Comparison of ENCODE assay signal across 17 cellular contexts in the genomic region with DNA sequence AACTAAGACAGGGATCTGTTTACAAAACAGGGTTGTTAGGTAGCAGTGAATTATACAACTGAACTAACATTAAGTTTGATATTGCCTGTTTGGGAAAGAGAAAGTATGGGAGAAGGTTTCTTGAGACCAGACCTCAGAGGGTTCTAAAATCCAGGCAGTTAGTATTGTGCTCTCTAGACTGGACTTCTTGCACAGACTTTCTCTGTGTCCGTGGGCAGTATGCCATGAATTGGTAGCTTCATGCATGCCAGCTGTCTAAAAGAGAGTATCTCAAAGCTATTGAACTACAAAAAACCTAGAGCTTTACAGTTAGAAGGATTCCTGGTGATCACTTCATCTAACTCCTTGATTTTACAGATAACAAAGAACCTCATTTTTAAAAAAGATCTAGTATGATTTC. TPM values are rescaled to one million over a fixed set of nuclear protein-coding genes. Genes with fewer than 3 reads are reported as not detected.
DNase-seq lines count a peak whose midpoint lies in the region; ATAC-seq and TF ChIP-seq lines count a peak whose summit lies in the region.
"Had no signal": no experiment of that assay in that cellular context is flagged by ENCODE, and none has a peak within 500 bp of the region (broad histone marks: within the 10 kb centered on the region; RNA-seq: fewer than 3 reads in every experiment).

No MANE protein-coding gene starts in this region.

- peak; percentile 24 for DNase-seq in Ammon's horn (ENCODE audit: low spot score)
- peak; percentile 4 for DNase-seq in GM23248
- peak; percentile 47 for DNase-seq in pons (ENCODE audit: low spot score)
- no peak for DNase-seq in substantia nigra (lab: John Stamatoyannopoulos, UW)
- DNase-seq in glutamatergic neuron: no peak
- no peak for DNase-seq in activated effector memory CD4-positive, alpha-beta T cell treated with Interleukin-2 at 50 U/mL for 16 hours
- DNase-seq: CD4-positive, alpha-beta T cell; NCI-H1436 treated with DMSO at 0.1 percent for 48 hours; NCI-H187 treated with DMSO at 0.1 percent for 48 hours; NCI-H526; OCI-M1 had no signal

- no peaks in the 10 kb centered on the region for H3K9me3 ChIP-seq in GM23248 (ENCODE audit: low read depth)
- H3K9me3 ChIP-seq: BLaER1 treated with 17β-estradiol and CSF1 and Interleukin-3, amounts not matched to agents 10 nM and 100 nM; Peyer's patch had no signal

- no peaks in the 10 kb centered on the region for H3K4me1 Mint-ChIP-seq in glutamatergic neuron (ENCODE audit: low read depth, unreplicated experiment)

- WGBS in GM23248 (ENCODE audit: low coverage in 1 of 2, low lambda C conversion rate in 2 of 2, missing lambda C conversion rate in 2 of 2), 2 experiments: 12 to 13% methylated on average over 1 of the region's 1 CpG

- no peaks in the 10 kb centered on the region for H3K27me3 Mint-ChIP-seq in glutamatergic neuron (ENCODE audit: unreplicated experiment)
- H3K27me3 Mint-ChIP-seq: CD4-positive, alpha-beta T cell had no signal

- H3K9me2 ChIP-seq in GM23248 (ENCODE audit: insufficient read depth): no peaks in the 10 kb centered on the region

- no peak overlapping the region for H3K4me3 ChIP-seq in GM23248
- H3K4me3 ChIP-seq: BLaER1 treated with 17β-estradiol and CSF1 and Interleukin-3, amounts not matched to agents 10 nM and 100 nM; Peyer's patch had no signal

- no peak for ATAC-seq in HG03571 (IDR thresholded peaks at IDR 0.05; ENCODE audit: unreplicated experiment)

- H3K36me3 ChIP-seq in GM23248 (ENCODE audit: low read depth): no peaks in the 10 kb centered on the region
- H3K36me3 ChIP-seq: BLaER1 treated with 17β-estradiol and CSF1 and Interleukin-3, amounts not matched to agents 10 nM and 100 nM; Peyer's patch had no signal

- H3K9ac ChIP-seq in GM23248: no peak overlapping the region
- H3K9ac ChIP-seq: BLaER1 treated with 17β-estradiol and CSF1 and Interleukin-3, amounts not matched to agents 10 nM and 100 nM had no signal

- H2AFZ ChIP-seq in GM23248: no peak overlapping the region

- in situ Hi-C loops in GM23248 (cut with MboI): no loop called here

- H3K27ac Mint-ChIP-seq in glutamatergic neuron (ENCODE audit: unreplicated experiment): no peak overlapping the region
- H3K27ac Mint-ChIP-seq: CD4-positive, alpha-beta T cell had no signal

- H4K20me1 ChIP-seq in GM23248 (ENCODE audit: insufficient read depth): no peaks in the 10 kb centered on the region
- H4K20me1 ChIP-seq: BLaER1 treated with 17β-estradiol and CSF1 and Interleukin-3, amounts not matched to agents 10 nM and 100 nM had no signal

- H3K4me2 ChIP-seq in GM23248 (ENCODE audit: unreplicated experiment): no peak overlapping the region
- H3K4me2 ChIP-seq: BLaER1 treated with 17β-estradiol and CSF1 and Interleukin-3, amounts not matched to agents 10 nM and 100 nM had no signal

- H3K79me2 ChIP-seq in GM23248 (ENCODE audit: insufficient read depth): no peaks in the 10 kb centered on the region

- H3K4me3 Mint-ChIP-seq in glutamatergic neuron (ENCODE audit: unreplicated experiment): no peak overlapping the region
- H3K4me3 Mint-ChIP-seq: CD4-positive, alpha-beta T cell had no signal

- no peaks in the 10 kb centered on the region for H3K4me1 ChIP-seq in GM23248 (ENCODE audit: insufficient read depth)
- H3K4me1 ChIP-seq: BLaER1 treated with 17β-estradiol and CSF1 and Interleukin-3, amounts not matched to agents 10 nM and 100 nM; Peyer's patch had no signal

- TF ChIP-seq CTCF in VCaP (conservative IDR thresholded peaks at IDR 0.05): no peak
- TF ChIP-seq CTCF in glutamatergic neuron (IDR thresholded peaks at IDR 0.05; ENCODE audit: partially characterized antibody, unreplicated experiment): no peak

- no peaks in the 10 kb centered on the region for H3F3A ChIP-seq in GM23248 (ENCODE audit: insufficient read depth)

- peaks cover 4% of the 10 kb centered on the region; the same call in 1 of the 2 replicates for H3K27me3 ChIP-seq in GM23248 (replicated peaks; ENCODE audit: insufficient read depth)
- H3K27me3 ChIP-seq: BLaER1 treated with 17β-estradiol and CSF1 and Interleukin-3, amounts not matched to agents 10 nM and 100 nM; Peyer's patch had no signal

- H3K27ac ChIP-seq in GM23248: no peak overlapping the region
- H3K27ac ChIP-seq in VCaP: peak overlapping the region; percentile 53
- no peak overlapping the region for H3K27ac ChIP-seq in substantia nigra (ENCODE audit: low read depth, low read length, poor library complexity, severe bottlenecking)
- H3K27ac ChIP-seq: BLaER1 treated with 17β-estradiol and CSF1 and Interleukin-3, amounts not matched to agents 10 nM and 100 nM; HL-60; Peyer's patch had no signal

- no peaks in the 10 kb centered on the region for H3K36me3 Mint-ChIP-seq in glutamatergic neuron (ENCODE audit: unreplicated experiment)

- no peaks in the 10 kb centered on the region for H3K9me3 Mint-ChIP-seq in glutamatergic neuron (ENCODE audit: unreplicated experiment)
- H3K9me3 Mint-ChIP-seq: CD4-positive, alpha-beta T cell had no signal

RNA-seq across cellular contexts. Expression of gene SAMD7, which starts 12.5 kb away (rescaled TPM):
- not detected in 2 replicates for total RNA-seq in GM23248 (2014; rRNA removed; shearing (Covaris generic))
- not detected in 2 replicates for polyA plus RNA-seq in GM23248 (2016; fragmentation: Nextera tagmentation; extraction: Ambion mirVana)
- not detected for total RNA-seq in glutamatergic neuron (ENCODE audit: unreplicated experiment)
- total RNA-seq: CD4-positive, alpha-beta T cell; Peyer's patch had no signal
- polyA plus RNA-seq: AG04450 had no signal

RNA-seq across cellular contexts. Expression of gene SEC62, which starts 42.8 kb away (rescaled TPM):
- 34.0 and 39.4 TPM in 2 replicates for total RNA-seq in GM23248 (2014; rRNA removed; shearing (Covaris generic))
- polyA plus RNA-seq in GM23248 (2016; fragmentation: Nextera tagmentation; extraction: Ambion mirVana): 185 and 193 TPM in 2 replicates
- 75.5 TPM for total RNA-seq in glutamatergic neuron (ENCODE audit: unreplicated experiment)

RNA-seq across cellular contexts. Expression of gene LRRC31, which starts 54.1 kb away (rescaled TPM):
- total RNA-seq in GM23248 (2014; rRNA removed; shearing (Covaris generic)): not detected in 2 replicates
- polyA plus RNA-seq in GM23248 (2016; fragmentation: Nextera tagmentation; extraction: Ambion mirVana): not detected in 2 replicates
- total RNA-seq in glutamatergic neuron (ENCODE audit: unreplicated experiment): not detected
- total RNA-seq: CD4-positive, alpha-beta T cell had no signal
- polyA plus RNA-seq: AG04450 had no signal

Comparison
In these comparisons a context has a peak if more than half of its experiments do, and no peak if none do; other contexts are left out.
1. DNase-seq: peak in Ammon's horn (single experiment), GM23248 (single experiment) and pons (single experiment); none in substantia nigra (0 of 49), glutamatergic neuron (single experiment) and activated effector memory CD4-positive, alpha-beta T cell treated with Interleukin-2 at 50 U/mL for 16 hours (single experiment).